ENCODE assay signal across 14 cellular contexts in the genomic region with DNA sequence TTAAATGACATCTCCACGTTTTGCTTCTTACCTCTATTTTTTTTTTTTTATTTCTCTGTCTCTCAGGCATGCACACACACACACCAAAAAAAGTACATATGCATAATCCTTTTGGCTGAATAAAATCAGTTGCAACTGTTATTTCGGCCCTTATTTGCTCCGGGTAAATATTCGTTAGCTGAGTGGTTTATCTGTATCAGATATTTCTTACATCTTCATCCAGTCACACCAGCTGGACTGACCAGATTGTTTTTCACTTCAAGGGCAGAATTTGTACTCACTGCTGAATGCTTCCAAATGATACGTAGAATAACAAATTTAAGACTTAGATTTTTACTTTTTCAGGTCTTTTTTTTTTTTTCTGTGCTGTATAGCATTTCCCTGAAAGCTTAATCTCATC.
"Had no signal": no experiment of that assay in that cellular context is flagged by ENCODE, and none has a peak within 500 bp of the region (broad histone marks: within the 10 kb centered on the region; RNA-seq: fewer than 3 reads in every experiment).

No MANE protein-coding gene starts in this region.

- H3K9me3 Mint-ChIP-seq: naive thymus-derived CD8-positive, alpha-beta T cell had no signal

- DNase-seq: activated CD4-positive, alpha-beta T cell treated with anti-CD3 and anti-CD28 coated beads for 1 hour; activated CD4-positive, alpha-beta T cell treated with anti-CD3 and anti-CD28 coated beads, Interleukin-2, amount 50 U/mL, for 48 hours; activated gamma-delta T cell; dermis blood vessel endothelial cell; effector memory CD4-positive, alpha-beta T cell; esophagus squamous epithelium; naive thymus-derived CD8-positive, alpha-beta T cell; psoas muscle; right cardiac atrium; stimulated activated CD4-positive, alpha-beta T cell treated with anti-CD3 and anti-CD28 coated beads, Interleukin-2, amount 100 ng/mL, for 24 hours; stimulated activated naive CD8-positive, alpha-beta T cell treated with anti-CD3 and anti-CD28 coated beads, Interleukin-15, Interleukin-2, amounts not matched to agents 100 U/mL and 50 U/mL, for 24 hours; SW 1271; uterus had no signal

- ATAC-seq: naive thymus-derived CD8-positive, alpha-beta T cell; psoas muscle; right cardiac atrium had no signal

- H3K4me3 Mint-ChIP-seq: naive thymus-derived CD8-positive, alpha-beta T cell had no signal

- H3K27ac ChIP-seq: esophagus squamous epithelium, psoas muscle, tibial nerve, uterus had no signal

- H3K27me3 Mint-ChIP-seq: naive thymus-derived CD8-positive, alpha-beta T cell had no signal
